11 cellular contexts compared by ENCODE assay signal in genomic region chr20:17542993-17543412, GRCh38. TPM values are rescaled to one million over a fixed set of nuclear protein-coding genes. Genes with fewer than 3 reads are reported as not detected.
DNase-seq lines count a peak whose midpoint lies in the region; ATAC-seq and TF ChIP-seq lines count a peak whose summit lies in the region.
"Had no signal": no experiment of that assay in that cellular context is flagged by ENCODE, and none has a peak within 500 bp of the region (broad histone marks: within the 10 kb centered on the region; RNA-seq: fewer than 3 reads in every experiment).

No MANE protein-coding gene starts in this region.

- H3K4me3 Mint-ChIP-seq in GM23338: no peak overlapping the region
- H3K4me3 Mint-ChIP-seq in CD8-positive, alpha-beta memory T cell: no peak overlapping the region
- H3K4me3 Mint-ChIP-seq: activated CD4-positive, alpha-beta T cell treated with anti-CD3 and anti-CD28 coated beads for 36 hours; activated naive CD8-positive, alpha-beta T cell had no signal

- ATAC-seq in GM23338 (no peak), GM19395 (IDR thresholded peaks at IDR 0.05; ENCODE audit: unreplicated experiment) (no peak), foreskin keratinocyte (no peak)
- ATAC-seq: activated CD4-positive, alpha-beta T cell treated with anti-CD3 and anti-CD28 coated beads for 36 hours had no signal

- TF ChIP-seq CTCF in GM23338 (conservative IDR thresholded peaks at IDR 0.05; ENCODE audit: low read depth in 2 of 2) (no peak), foreskin keratinocyte (conservative IDR thresholded peaks at IDR 0.05) (no peak)

- H3K4me1 Mint-ChIP-seq in GM23338: peaks cover 4% of the 10 kb centered on the region; the same call in 2 of the 3 replicates
- H3K4me1 Mint-ChIP-seq in CD8-positive, alpha-beta memory T cell: no peaks in the 10 kb centered on the region

- H3K27me3 Mint-ChIP-seq in GM23338 (ENCODE audit: insufficient read depth, low read depth, poor library complexity): peaks cover 3% of the 10 kb centered on the region
- peaks cover 12 to 48% of the 10 kb centered on the region in 2 donors for H3K27me3 Mint-ChIP-seq in CD8-positive, alpha-beta memory T cell

- H2AFZ ChIP-seq in GM23338: peak overlapping the region; percentile 35; the same call in 1 of the 2 replicates

- 0 out of 2 replicates have a peak, but pooled peaks cover 2% of the 10 kb centered on the region for H3F3A ChIP-seq in GM23338 (replicated peaks; ENCODE audit: low read depth)

- POLR2A ChIA-PET in CD8-positive, alpha-beta memory T cell (lab: Charles Lee): no interaction called here

- H3K4me1 ChIP-seq in GM23338 (ENCODE audit: insufficient read depth) (peaks cover 4% of the 10 kb centered on the region; the same call in 1 of the 2 replicates), stomach smooth muscle (ENCODE audit: control insufficient read depth, insufficient read depth, low read length) (peaks cover 54% of the 10 kb centered on the region), foreskin keratinocyte (no peaks in the 10 kb centered on the region)
- H3K4me1 ChIP-seq in CD8-positive, alpha-beta memory T cell (ENCODE audit: insufficient read depth, low read length): no peaks in the 10 kb centered on the region

- no peaks in the 10 kb centered on the region for H3K9me2 ChIP-seq in GM23338 (ENCODE audit: insufficient read depth)

- DNase-seq in GM23338 (ENCODE audit: low spot score): no peak
- DNase-seq in caudate nucleus (lab: John Stamatoyannopoulos, UW): no peak
- peak; percentile 84 for DNase-seq in kidney glomerular epithelial cell (lab: John Stamatoyannopoulos, UW)
- DNase-seq in CD8-positive, alpha-beta memory T cell: no peak
- no peak for DNase-seq in inferior parietal cortex (ENCODE audit: extremely low spot score)
- no peak for DNase-seq in foreskin keratinocyte
- DNase-seq: activated CD4-positive, alpha-beta T cell treated with anti-CD3 and anti-CD28 coated beads for 36 hours; NCI-H146 had no signal

- H3K9me3 Mint-ChIP-seq in GM23338: no peaks in the 10 kb centered on the region
- no peaks in the 10 kb centered on the region for H3K9me3 Mint-ChIP-seq in CD8-positive, alpha-beta memory T cell

- no peaks in the 10 kb centered on the region for H3K27me3 ChIP-seq in GM23338 (ENCODE audit: insufficient read depth)
- no peaks in the 10 kb centered on the region for H3K27me3 ChIP-seq in stomach smooth muscle (ENCODE audit: control insufficient read depth in 1 of 2, insufficient read depth in 2 of 2, low read length in 2 of 2)
- H3K27me3 ChIP-seq in CD8-positive, alpha-beta memory T cell (ENCODE audit: insufficient read depth, low read length, poor library complexity, severe bottlenecking): no peaks in the 10 kb centered on the region
- H3K27me3 ChIP-seq in foreskin keratinocyte: no peaks in the 10 kb centered on the region

- peak overlapping the region in 1 of 2 donors; percentile 13 for H3K9ac ChIP-seq in stomach smooth muscle (ENCODE audit: low read length in 2 of 2)

- CTCF ChIA-PET in CD8-positive, alpha-beta memory T cell (lab: Charles Lee): interaction anchor here (1.4 kb wide), 1 partner anchor 74 kb away, joined by 4 read pairs; no protein-coding TSS in a partner anchor

- H3K36me3 ChIP-seq in GM23338 (ENCODE audit: insufficient read depth) (no peaks in the 10 kb centered on the region), stomach smooth muscle (ENCODE audit: control insufficient read depth in 2 of 2, insufficient read depth in 2 of 2, low read length in 2 of 2) (no peaks in the 10 kb centered on the region)
- no peaks in the 10 kb centered on the region for H3K36me3 ChIP-seq in CD8-positive, alpha-beta memory T cell (ENCODE audit: insufficient read depth, low read length)

- no peaks in the 10 kb centered on the region for H3K79me2 ChIP-seq in GM23338 (replicated peaks; ENCODE audit: insufficient read depth)

- H3K27ac Mint-ChIP-seq in GM23338: no peak overlapping the region
- no peak overlapping the region for H3K27ac Mint-ChIP-seq in CD8-positive, alpha-beta memory T cell
- H3K27ac Mint-ChIP-seq: activated CD4-positive, alpha-beta T cell treated with anti-CD3 and anti-CD28 coated beads for 36 hours; activated naive CD8-positive, alpha-beta T cell had no signal

- H3K9me3 ChIP-seq in stomach smooth muscle (ENCODE audit: control insufficient read depth in 2 of 2, low read length in 2 of 2): no peaks in the 10 kb centered on the region
- H3K9me3 ChIP-seq in CD8-positive, alpha-beta memory T cell (ENCODE audit: low read length): no peaks in the 10 kb centered on the region

- no peak overlapping the region for H3K4me3 ChIP-seq in GM23338
- H3K4me3 ChIP-seq in stomach smooth muscle (ENCODE audit: low read length in 2 of 2): peak overlapping the region in 1 of 2 donors; percentile 4
- no peak overlapping the region for H3K4me3 ChIP-seq in CD8-positive, alpha-beta memory T cell (ENCODE audit: low read length)

- H3K4me2 ChIP-seq in GM23338: no peak overlapping the region

- no peaks in the 10 kb centered on the region for H4K20me1 ChIP-seq in GM23338 (replicated peaks; ENCODE audit: insufficient read depth)

- H3K27ac ChIP-seq in GM23338 (ENCODE audit: low read depth) (no peak overlapping the region), caudate nucleus (ENCODE audit: low read depth, low read length) (peak overlapping the region; percentile 19), stomach smooth muscle (ENCODE audit: low read length) (peak overlapping the region; percentile 49), foreskin keratinocyte (no peak overlapping the region)
- H3K27ac ChIP-seq in CD8-positive, alpha-beta memory T cell (ENCODE audit: low read depth, low read length): no peak overlapping the region

- H3K36me3 Mint-ChIP-seq in GM23338 (ENCODE audit: low read depth): no peaks in the 10 kb centered on the region
- peaks cover 0 to 1% (median 0%) of the 10 kb centered on the region in 3 donors for H3K36me3 Mint-ChIP-seq in CD8-positive, alpha-beta memory T cell

TF ChIP-seq in GM23338, 12 proteins besides CTCF, POLR2A, EP300 and RAD21 (continues in another document):
- TF ChIP-seq NANOG (IDR thresholded peaks at IDR 0.05; ENCODE audit: borderline replicate concordance) (no peak), EZH2phosphoT487 (IDR thresholded peaks at IDR 0.05; ENCODE audit: unreplicated experiment) (no peak)

RNA-seq across cellular contexts. Expression of gene BFSP1, which starts 11.8 kb away (rescaled TPM):
- 4.9 and 5.0 TPM in 2 replicates for total RNA-seq in GM23338 (2014; rRNA removed; shearing (Covaris generic))
- 2.7 and 3.1 TPM in 2 replicates for polyA plus RNA-seq in GM23338 (2016; fragmentation: Nextera tagmentation; extraction: Ambion mirVana)
- total RNA-seq in CD8-positive, alpha-beta memory T cell: under 1 TPM; 0.24 to 0.26 TPM
- 1.8 TPM for polyA plus RNA-seq in CD8-positive, alpha-beta memory T cell
- total RNA-seq in foreskin keratinocyte: 1.4 and 1.8 TPM in 2 replicates
- polyA plus RNA-seq in foreskin keratinocyte: 1.3 and 1.5 TPM in 2 replicates

RNA-seq across cellular contexts. Expression of gene DSTN, which starts 26.9 kb away (rescaled TPM):
- total RNA-seq in GM23338 (2014; rRNA removed; shearing (Covaris generic)): 145 and 162 TPM in 2 replicates
- polyA plus RNA-seq in GM23338 (2016; fragmentation: Nextera tagmentation; extraction: Ambion mirVana) (456 and 459 TPM in 2 replicates), foreskin keratinocyte (428 and 454 TPM in 2 replicates)
- total RNA-seq in CD8-positive, alpha-beta memory T cell: 10 to 100 TPM; 66.4 to 66.9 TPM
- 135 TPM for polyA plus RNA-seq in CD8-positive, alpha-beta memory T cell
- total RNA-seq in foreskin keratinocyte: 398 and 412 TPM in 2 replicates

Comparison
In these comparisons a context has a peak if more than half of its experiments do, and no peak if none do; other contexts are left out.
1. H3K27ac ChIP-seq: peak in caudate nucleus (single experiment) and stomach smooth muscle (single experiment); none in GM23338 (single experiment), CD8-positive, alpha-beta memory T cell (single experiment) and foreskin keratinocyte (single experiment).